Comparison of ENCODE assay signal across 30 cellular contexts in genomic region chr10:66398653-66399052, GRCh38.
"Had no signal": no experiment of that assay in that cellular context is flagged by ENCODE, and none has a peak within 500 bp of the region (broad histone marks: within the 10 kb centered on the region; RNA-seq: fewer than 3 reads in every experiment).

No MANE protein-coding gene starts in this region.

- H3K9me3 ChIP-seq: adrenal gland, ascending aorta, body of pancreas, breast epithelium had no signal

- ATAC-seq: activated naive CD4-positive, alpha-beta T cell treated with anti-CD3 and anti-CD28 coated beads, Interleukin-2, amount 50 U/mL, for 72 hours; activated naive CD8-positive, alpha-beta T cell treated with anti-CD3 and anti-CD28 coated beads, Interleukin-2, amount 50 U/mL, for 24 hours; activated T-cell treated with anti-CD3 and anti-CD28 coated beads, Interleukin-2, amount 50 U/mL, for 4 hours; activated T-cell treated with anti-CD3 and anti-CD28 coated beads, Interleukin-2, amount 50 U/mL, for 72 hours; activated T-helper 17 cell treated with anti-CD3 and anti-CD28 coated beads, Interleukin-2, amount 50 U/mL, for 72 hours; body of pancreas had no signal

- DNase-seq: activated effector memory CD4-positive, alpha-beta T cell treated with anti-CD3 and anti-CD28 coated beads, Interleukin-2, amount 50 U/mL, for 16 hours; activated effector memory CD4-positive, alpha-beta T cell treated with Interleukin-2 at 50 U/mL for 16 hours; activated gamma-delta T cell; activated gamma-delta T cell treated with Interleukin-2 at 50 U/mL for 16 hours; activated naive CD4-positive, alpha-beta T cell; activated naive CD4-positive, alpha-beta T cell treated with anti-CD3 and anti-CD28 coated beads for 36 hours; activated naive CD4-positive, alpha-beta T cell treated with anti-CD3 and anti-CD28 coated beads, Interleukin-2, amount 10 ng/mL, durations not matched to agents 7 days and 5 days; activated naive CD4-positive, alpha-beta T cell treated with anti-CD3 and anti-CD28 coated beads, Interleukin-2, amount 50 U/mL, for 16 hours; activated naive CD4-positive, alpha-beta T cell treated with Interleukin-2 at 50 U/mL for 16 hours; activated naive CD8-positive, alpha-beta T cell treated with anti-CD3 and anti-CD28 coated beads for 36 hours; activated naive CD8-positive, alpha-beta T cell treated with anti-CD3 and anti-CD28 coated beads, Interleukin-2, amount 10 ng/mL, durations not matched to agents 7 days and 5 days; activated naive CD8-positive, alpha-beta T cell treated with anti-CD3 and anti-CD28 coated beads, Interleukin-2, amount 50 U/mL, for 24 hours; activated T-cell treated with anti-CD3 and anti-CD28 coated beads, Interleukin-2, amount 50 U/mL, for 24 hours; activated T-cell treated with anti-CD3 and anti-CD28 coated beads, Interleukin-2, amount 50 U/mL, for 4 hours; activated T-cell treated with anti-CD3 and anti-CD28 coated beads, Interleukin-2, amount 50 U/mL, for 48 hours; activated T-cell treated with anti-CD3 and anti-CD28 coated beads, Interleukin-2, amount 50 U/mL, for 72 hours; adrenal gland; amniotic stem cell; amygdala; anterior cingulate cortex; aorta; body of pancreas; brain microvascular endothelial cell; caudate nucleus; cerebellar nuclear complex had no signal

- H3K27ac ChIP-seq: adrenal gland, ascending aorta, body of pancreas, brain microvascular endothelial cell, breast epithelium, cardiac muscle cell had no signal

- H3K4me3 ChIP-seq: adrenal gland, ascending aorta, body of pancreas, breast epithelium, cardiac muscle cell had no signal

- H3K4me1 ChIP-seq: adrenal gland, ascending aorta, body of pancreas, breast epithelium had no signal

- H3K36me3 ChIP-seq: adrenal gland, ascending aorta, brain microvascular endothelial cell, cardiac muscle cell had no signal

- H3K27me3 ChIP-seq: adrenal gland, ascending aorta, body of pancreas, brain microvascular endothelial cell, breast epithelium, cardiac muscle cell had no signal
